Comparison of ENCODE assay signal across 10 cellular contexts in the genomic region with DNA sequence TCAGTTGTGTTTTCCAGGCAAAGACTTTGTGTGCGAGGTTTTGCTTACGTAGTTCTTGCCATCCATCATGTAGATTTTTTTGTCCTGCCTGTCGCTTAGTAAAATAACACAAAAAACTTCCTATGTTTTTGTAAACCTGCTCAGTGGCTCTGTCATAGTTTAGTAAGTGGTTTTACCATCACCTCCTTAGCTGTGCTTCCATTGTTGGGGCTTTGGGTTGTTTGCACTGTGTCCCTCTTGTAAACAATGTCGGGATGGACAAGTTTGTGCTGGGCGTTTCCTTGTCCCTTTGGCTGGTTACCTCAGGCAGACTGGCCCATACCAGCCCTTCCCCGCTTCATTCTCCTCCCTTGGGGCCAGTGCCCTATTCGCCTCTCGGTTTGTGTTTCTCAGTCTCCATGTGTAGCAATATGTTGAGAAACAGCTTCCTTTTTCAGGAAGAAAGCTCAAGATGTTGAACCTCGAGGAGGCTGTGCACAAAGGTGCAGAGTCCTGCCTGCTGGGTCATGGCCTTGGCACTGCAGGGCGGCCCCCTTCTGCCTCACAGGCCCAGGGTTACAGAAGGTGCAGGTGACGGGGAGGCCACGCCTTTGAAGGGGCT.
DNase-seq lines count a peak whose midpoint lies in the region; ATAC-seq and TF ChIP-seq lines count a peak whose summit lies in the region.
"Had no signal": no experiment of that assay in that cellular context is flagged by ENCODE, and none has a peak within 500 bp of the region (broad histone marks: within the 10 kb centered on the region; RNA-seq: fewer than 3 reads in every experiment).

No MANE protein-coding gene starts in this region.

- CTCF ChIA-PET in activated CD4-positive, alpha-beta memory T cell treated with anti-CD3 and anti-CD28 coated beads for 36 hours (lab: Charles Lee): interaction anchor here (0.8 kb wide), 1 partner anchor 48 kb away, joined by 3 read pairs; no protein-coding TSS in a partner anchor

- peak overlapping the region; percentile 71 for H3K4me3 Mint-ChIP-seq in type B pancreatic cell
- H3K4me3 Mint-ChIP-seq in activated CD4-positive, alpha-beta memory T cell treated with anti-CD3 and anti-CD28 coated beads for 36 hours: no peak overlapping the region
- H3K4me3 Mint-ChIP-seq: activated CD8-positive, alpha-beta memory T cell treated with anti-CD3 and anti-CD28 coated beads, Interleukin-2, amount 10 ng/mL, durations not matched to agents 7 days and 5 days had no signal

- TF ChIP-seq CTCF in heart left ventricle (IDR thresholded peaks at IDR 0.05) (no peak), type B pancreatic cell (conservative IDR thresholded peaks at IDR 0.05) (no peak)

- H3K4me3 ChIP-seq in SJSA1 (no peak overlapping the region), heart left ventricle (peak overlapping the region in 1 of 12 donors; percentile 8)

- peaks cover 62% of the 10 kb centered on the region for H3K4me1 Mint-ChIP-seq in type B pancreatic cell (ENCODE audit: unreplicated experiment)
- H3K4me1 Mint-ChIP-seq in activated CD4-positive, alpha-beta memory T cell treated with anti-CD3 and anti-CD28 coated beads for 36 hours (ENCODE audit: low read depth): peaks cover 38% of the 10 kb centered on the region

- DNase-seq in NCI-H345 (lab: John Stamatoyannopoulos, UW) (peak; percentile 15), NCI-H345 treated with DMSO at 0.1 percent for 48 hours (lab: John Stamatoyannopoulos, UW; ENCODE audit: unreplicated experiment) (no peak), SJSA1 (ENCODE audit: low read depth in 1 of 2, low spot score in 2 of 2) (peak; percentile 71 to 72), heart left ventricle (no peak), type B pancreatic cell (ENCODE audit: extremely low spot score, unreplicated experiment) (no peak), AG08395 (ENCODE audit: low spot score) (no peak), NCI-H1417 treated with DMSO at 0.1 percent for 48 hours (lab: John Stamatoyannopoulos, UW) (no peak)
- no peak for DNase-seq in activated CD4-positive, alpha-beta memory T cell treated with anti-CD3 and anti-CD28 coated beads for 36 hours
- DNase-seq: activated CD8-positive, alpha-beta memory T cell treated with anti-CD3 and anti-CD28 coated beads, Interleukin-2, amount 10 ng/mL, durations not matched to agents 7 days and 5 days; NCI-H1436 treated with DMSO at 0.1 percent for 48 hours had no signal

- intact Hi-C loops in heart left ventricle (cut with DNase I): no loop called here
- intact Hi-C loops in activated CD4-positive, alpha-beta memory T cell treated with anti-CD3 and anti-CD28 coated beads for 36 hours (cut with micrococcal nuclease): no loop called here

- no peaks in the 10 kb centered on the region for H3K9me3 Mint-ChIP-seq in type B pancreatic cell
- H3K9me3 Mint-ChIP-seq in activated CD4-positive, alpha-beta memory T cell treated with anti-CD3 and anti-CD28 coated beads for 36 hours: no peaks in the 10 kb centered on the region

- no peaks in the 10 kb centered on the region for H3K27me3 Mint-ChIP-seq in type B pancreatic cell
- H3K27me3 Mint-ChIP-seq in activated CD4-positive, alpha-beta memory T cell treated with anti-CD3 and anti-CD28 coated beads for 36 hours: no peaks in the 10 kb centered on the region
- H3K27me3 Mint-ChIP-seq: activated CD8-positive, alpha-beta memory T cell treated with anti-CD3 and anti-CD28 coated beads, Interleukin-2, amount 10 ng/mL, durations not matched to agents 7 days and 5 days had no signal

- WGBS in heart left ventricle, 4 donors: 76 to 87% (median 83%) methylated on average over 12 of the region's 12 CpGs

- peak overlapping the region; percentile 97 for H3K27ac Mint-ChIP-seq in type B pancreatic cell
- no peak overlapping the region for H3K27ac Mint-ChIP-seq in activated CD4-positive, alpha-beta memory T cell treated with anti-CD3 and anti-CD28 coated beads for 36 hours
- H3K27ac Mint-ChIP-seq: activated CD8-positive, alpha-beta memory T cell treated with anti-CD3 and anti-CD28 coated beads, Interleukin-2, amount 10 ng/mL, durations not matched to agents 7 days and 5 days had no signal

- TF ChIP-seq POLR2A in heart left ventricle (IDR thresholded peaks at IDR 0.05): no peak

- H3K27ac ChIP-seq in SJSA1: peak overlapping the region; percentile 45
- peak overlapping the region in 1 of 12 donors; percentile 68 for H3K27ac ChIP-seq in heart left ventricle

- ATAC-seq in heart left ventricle: peak in 3 of 4 donors; percentile 16 to 66 (median 30)
- ATAC-seq: activated CD8-positive, alpha-beta memory T cell treated with anti-CD3 and anti-CD28 coated beads, Interleukin-2, amount 10 ng/mL, durations not matched to agents 7 days and 5 days had no signal

- POLR2A ChIA-PET in activated CD4-positive, alpha-beta memory T cell treated with anti-CD3 and anti-CD28 coated beads for 36 hours (lab: Charles Lee): interaction anchor here (1.2 kb wide), 1 partner anchor 13 kb away, joined by 3 read pairs; no protein-coding TSS in a partner anchor

- no peaks in the 10 kb centered on the region for H3K27me3 ChIP-seq in SJSA1 (replicated peaks)
- H3K27me3 ChIP-seq in heart left ventricle: no peaks in the 10 kb centered on the region

- H3K4me1 ChIP-seq in SJSA1 (replicated peaks) (peaks cover 85% of the 10 kb centered on the region), heart left ventricle (peaks cover 0 to 92% (median 7%) of the 10 kb centered on the region in 12 donors)

- H3K9me3 ChIP-seq in SJSA1 (replicated peaks) (no peaks in the 10 kb centered on the region), heart left ventricle (no peaks in the 10 kb centered on the region)

- H3K36me3 ChIP-seq in SJSA1: no peaks in the 10 kb centered on the region
- no peaks in the 10 kb centered on the region for H3K36me3 ChIP-seq in heart left ventricle

- H3K36me3 Mint-ChIP-seq in type B pancreatic cell: no peaks in the 10 kb centered on the region
- H3K36me3 Mint-ChIP-seq in activated CD4-positive, alpha-beta memory T cell treated with anti-CD3 and anti-CD28 coated beads for 36 hours: no peaks in the 10 kb centered on the region
- H3K36me3 Mint-ChIP-seq: activated CD8-positive, alpha-beta memory T cell treated with anti-CD3 and anti-CD28 coated beads, Interleukin-2, amount 10 ng/mL, durations not matched to agents 7 days and 5 days had no signal

Comparison
In these comparisons a context has a peak if more than half of its experiments do, and no peak if none do; other contexts are left out.
1. DNase-seq: peak in NCI-H345 (single experiment) and SJSA1 (2 of 2); none in NCI-H345 treated with DMSO at 0.1 percent for 48 hours (single experiment), heart left ventricle (0 of 5), type B pancreatic cell (single experiment), AG08395 (single experiment), NCI-H1417 treated with DMSO at 0.1 percent for 48 hours (single experiment) and activated CD4-positive, alpha-beta memory T cell treated with anti-CD3 and anti-CD28 coated beads for 36 hours (single experiment).